In genomic region chr10:23829556-23829955, GRCh38 we compare ENCODE assay signal across 28 cellular contexts.
"Had no signal": no experiment of that assay in that cellular context is flagged by ENCODE, and none has a peak within 500 bp of the region (broad histone marks: within the 10 kb centered on the region; RNA-seq: fewer than 3 reads in every experiment).

No MANE protein-coding gene starts in this region.

- DNase-seq: activated CD4-positive, alpha-beta memory T cell treated with anti-CD3 and anti-CD28 coated beads, Interleukin-2, amount 10 ng/mL, durations not matched to agents 7 days and 5 days; activated CD4-positive, alpha-beta T cell treated with anti-CD3 and anti-CD28 coated beads for 1 hour; activated CD4-positive, alpha-beta T cell treated with anti-CD3 and anti-CD28 coated beads for 4 hours; activated CD4-positive, alpha-beta T cell treated with anti-CD3 and anti-CD28 coated beads, Interleukin-2, amount 10 ng/mL, durations not matched to agents 7 days and 5 days; activated CD4-positive, alpha-beta T cell treated with anti-CD3 and anti-CD28 coated beads, Interleukin-2, amount 50 U/mL, for 4 hours; activated CD8-positive, alpha-beta memory T cell treated with anti-CD3 and anti-CD28 coated beads, Interleukin-2, amount 50 U/mL, for 48 hours; activated gamma-delta T cell; activated naive CD4-positive, alpha-beta T cell; activated naive CD4-positive, alpha-beta T cell treated with anti-CD3 and anti-CD28 coated beads, Interleukin-2, amount 10 ng/mL, durations not matched to agents 7 days and 5 days; activated T-cell treated with anti-CD3 and anti-CD28 coated beads for 4 hours; activated T-cell treated with anti-CD3 and anti-CD28 coated beads, Interleukin-2, amount 50 U/mL, for 24 hours; activated T-cell treated with anti-CD3 and anti-CD28 coated beads, Interleukin-2, amount 50 U/mL, for 72 hours; amniotic stem cell; anterior cingulate cortex; brain microvascular endothelial cell; caudate nucleus; cortex of kidney; dermis blood vessel endothelial cell; effector CD4-positive, alpha-beta T cell; effector memory CD8-positive, alpha-beta T cell; esophagus squamous epithelium; head of caudate nucleus; hippocampal formation; T-helper 2 cell had no signal

- H3K4me3 ChIP-seq: esophagus squamous epithelium had no signal

- H3K27me3 ChIP-seq: brain microvascular endothelial cell had no signal

- H3K36me3 ChIP-seq: brain microvascular endothelial cell, esophagus squamous epithelium had no signal

- FAIRE-seq: astrocyte, colon, frontal cortex had no signal

- ATAC-seq: activated T-cell treated with anti-CD3 and anti-CD28 coated beads, Interleukin-2, amount 50 U/mL, for 72 hours; effector memory CD8-positive, alpha-beta T cell; WTC11 had no signal
